Comparison of ENCODE assay signal across 1 cellular context in the genomic region with DNA sequence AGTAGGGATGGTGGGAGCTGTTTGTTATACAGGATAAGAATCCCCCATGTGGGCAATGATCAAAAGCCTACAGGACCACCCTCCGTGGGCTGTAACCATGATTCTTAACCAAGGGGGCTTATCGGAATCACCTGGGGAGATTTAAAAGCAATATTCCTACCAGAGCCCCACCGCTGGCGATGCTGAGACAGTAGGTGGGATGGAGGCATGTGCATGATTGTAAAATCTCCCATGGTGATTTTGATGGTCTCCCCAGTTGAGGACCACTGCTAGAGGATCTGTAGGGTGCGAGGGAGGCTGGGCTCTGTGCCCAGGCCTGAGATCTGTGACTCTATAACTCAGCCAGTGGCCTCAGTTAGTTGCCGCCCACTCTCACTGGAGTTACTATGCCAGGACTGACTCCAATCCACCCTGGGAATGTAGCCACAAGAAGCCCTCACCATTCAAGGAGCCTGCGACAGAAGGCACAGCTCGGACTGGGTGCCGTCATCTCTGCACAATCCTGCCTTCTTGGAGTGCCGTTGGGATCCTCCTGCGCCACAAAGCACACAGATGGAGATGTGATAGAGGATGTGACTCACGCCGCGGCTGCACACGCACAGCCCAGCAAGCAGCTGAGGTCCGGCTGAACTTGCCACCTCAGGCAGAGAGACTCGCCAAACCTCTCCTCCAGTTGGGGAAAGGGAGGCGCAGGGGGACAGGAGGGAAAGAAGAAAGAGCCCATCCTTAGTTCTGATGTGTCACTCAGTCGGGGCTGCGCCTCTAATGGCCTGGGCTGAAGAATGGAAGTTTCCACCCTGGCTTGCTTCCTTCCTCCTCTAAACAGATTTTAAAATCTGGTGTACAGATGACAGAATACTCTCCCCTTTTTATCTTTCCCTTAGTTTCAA.
A peak's percentile ranks its signal among the peaks of the same experiment; 100 is the strongest.
TF ChIP-seq lines count a peak whose summit lies in the region.

No MANE protein-coding gene starts in this region.

TF ChIP-seq in K562, 482 proteins besides CTCF, POLR2A, EP300 and RAD21 (continues in another document):
- TF ChIP-seq NBN (IDR thresholded peaks at IDR 0.05; ENCODE audit: low read depth) (no peak; the same call in 1 of the 2 replicates), FOXJ2 (tag; IDR thresholded peaks at IDR 0.05) (no peak), ATF7 (IDR thresholded peaks at IDR 0.05) (peak; percentile 67), SPI1 (IDR thresholded peaks at IDR 0.05; ENCODE audit: borderline replicate concordance, low read depth, low read length) (0 out of 2 replicates have a peak, but pooled peaks have one; percentile 1), LEF1 (IDR thresholded peaks at IDR 0.05) (peak; percentile 38; the same call in 1 of the 2 replicates), CREBBP (IDR thresholded peaks at IDR 0.05; ENCODE audit: low read depth, low read length) (no peak), ETS2 (tag; IDR thresholded peaks at IDR 0.05; ENCODE audit: borderline replicate concordance, poor library complexity, severe bottlenecking) (no peak), POLR3G (IDR thresholded peaks at IDR 0.05; ENCODE audit: extremely low read depth, insufficient read length, insufficient replicate concordance) (no peak), TEAD4 (IDR thresholded peaks at IDR 0.05; ENCODE audit: low read length) (peak; percentile 69), TEAD4 (CRISPR knock-in tag; IDR thresholded peaks at IDR 0.05; ENCODE audit: borderline replicate concordance) (no peak), SMARCE1 (IDR thresholded peaks at IDR 0.05) (peak; percentile 94), ZNF436 (CRISPR knock-in tag; IDR thresholded peaks at IDR 0.05) (no peak), GTF2F1 (IDR thresholded peaks at IDR 0.05; ENCODE audit: low read depth, low read length) (no peak), CCNT2 (IDR thresholded peaks at IDR 0.05; ENCODE audit: borderline replicate concordance, extremely low read depth, insufficient read length, low read depth, low read length) (peak; percentile 23), ZEB2 (IDR thresholded peaks at IDR 0.05) (peak; percentile 85), NR2F6 (CRISPR knock-in tag; IDR thresholded peaks at IDR 0.05) (no peak), EWSR1 (IDR thresholded peaks at IDR 0.05; ENCODE audit: borderline replicate concordance, low read depth, partially characterized antibody) (no peak), ZNF431 (CRISPR knock-in tag; IDR thresholded peaks at IDR 0.05) (no peak), FOXA3 (CRISPR knock-in tag; conservative IDR thresholded peaks at IDR 0.05 in 1 of 2, IDR thresholded peaks at IDR 0.05 in 1 of 2) (no peak), CREM (IDR thresholded peaks at IDR 0.05; ENCODE audit: low read depth) (peak; percentile 88), KLF6 (CRISPR knock-in tag; IDR thresholded peaks at IDR 0.05; ENCODE audit: borderline replicate concordance) (no peak), NFXL1 (CRISPR knock-in tag; IDR thresholded peaks at IDR 0.05) (no peak), POLR2AphosphoS2 (IDR thresholded peaks at IDR 0.05; ENCODE audit: low read length) (no peak), TOE1 (IDR thresholded peaks at IDR 0.05; ENCODE audit: borderline replicate concordance) (no peak), TOE1 (CRISPR knock-in tag; IDR thresholded peaks at IDR 0.05; ENCODE audit: borderline replicate concordance, low read depth) (no peak), ZBTB7A (IDR thresholded peaks at IDR 0.05; ENCODE audit: borderline replicate concordance, control insufficient read depth, low read depth, low read length) (no peak), ADNP (tag; IDR thresholded peaks at IDR 0.05) (no peak), MTA1 (IDR thresholded peaks at IDR 0.05; ENCODE audit: borderline replicate concordance) (peak; percentile 46; the same call in 1 of the 2 replicates), SP1 (CRISPR knock-in tag; IDR thresholded peaks at IDR 0.05) (no peak), FOXJ3 (CRISPR knock-in tag; IDR thresholded peaks at IDR 0.05) (no peak), PTRF (tag; IDR thresholded peaks at IDR 0.05) (no peak), MIER1 (IDR thresholded peaks at IDR 0.05; ENCODE audit: low read depth) (no peak), IRF2 (CRISPR knock-in tag; IDR thresholded peaks at IDR 0.05) (no peak), ETV5 (CRISPR knock-in tag; IDR thresholded peaks at IDR 0.05; ENCODE audit: low read depth) (peak; percentile 52; the same call in 1 of the 2 replicates), RAD51 (IDR thresholded peaks at IDR 0.05; ENCODE audit: borderline replicate concordance, low read depth) (no peak), POLR3A (IDR thresholded peaks at IDR 0.05; ENCODE audit: borderline replicate concordance, extremely low read depth, insufficient read depth, insufficient read length) (no peak)
- TF ChIP-seq, protein P1, sequence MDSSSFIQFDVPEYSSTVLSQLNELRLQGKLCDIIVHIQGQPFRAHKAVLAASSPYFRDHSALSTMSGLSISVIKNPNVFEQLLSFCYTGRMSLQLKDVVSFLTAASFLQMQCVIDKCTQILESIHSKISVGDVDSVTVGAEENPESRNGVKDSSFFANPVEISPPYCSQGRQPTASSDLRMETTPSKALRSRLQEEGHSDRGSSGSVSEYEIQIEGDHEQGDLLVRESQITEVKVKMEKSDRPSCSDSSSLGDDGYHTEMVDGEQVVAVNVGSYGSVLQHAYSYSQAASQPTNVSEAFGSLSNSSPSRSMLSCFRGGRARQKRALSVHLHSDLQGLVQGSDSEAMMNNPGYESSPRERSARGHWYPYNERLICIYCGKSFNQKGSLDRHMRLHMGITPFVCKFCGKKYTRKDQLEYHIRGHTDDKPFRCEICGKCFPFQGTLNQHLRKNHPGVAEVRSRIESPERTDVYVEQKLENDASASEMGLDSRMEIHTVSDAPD (CRISPR knock-in tag; IDR thresholded peaks at IDR 0.05) = no peak
- TF ChIP-seq, protein P2, sequence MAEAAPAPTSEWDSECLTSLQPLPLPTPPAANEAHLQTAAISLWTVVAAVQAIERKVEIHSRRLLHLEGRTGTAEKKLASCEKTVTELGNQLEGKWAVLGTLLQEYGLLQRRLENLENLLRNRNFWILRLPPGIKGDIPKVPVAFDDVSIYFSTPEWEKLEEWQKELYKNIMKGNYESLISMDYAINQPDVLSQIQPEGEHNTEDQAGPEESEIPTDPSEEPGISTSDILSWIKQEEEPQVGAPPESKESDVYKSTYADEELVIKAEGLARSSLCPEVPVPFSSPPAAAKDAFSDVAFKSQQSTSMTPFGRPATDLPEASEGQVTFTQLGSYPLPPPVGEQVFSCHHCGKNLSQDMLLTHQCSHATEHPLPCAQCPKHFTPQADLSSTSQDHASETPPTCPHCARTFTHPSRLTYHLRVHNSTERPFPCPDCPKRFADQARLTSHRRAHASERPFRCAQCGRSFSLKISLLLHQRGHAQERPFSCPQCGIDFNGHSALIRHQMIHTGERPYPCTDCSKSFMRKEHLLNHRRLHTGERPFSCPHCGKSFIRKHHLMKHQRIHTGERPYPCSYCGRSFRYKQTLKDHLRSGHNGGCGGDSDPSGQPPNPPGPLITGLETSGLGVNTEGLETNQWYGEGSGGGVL (CRISPR knock-in tag; IDR thresholded peaks at IDR 0.05) = no peak
- TF ChIP-seq, protein P3, sequence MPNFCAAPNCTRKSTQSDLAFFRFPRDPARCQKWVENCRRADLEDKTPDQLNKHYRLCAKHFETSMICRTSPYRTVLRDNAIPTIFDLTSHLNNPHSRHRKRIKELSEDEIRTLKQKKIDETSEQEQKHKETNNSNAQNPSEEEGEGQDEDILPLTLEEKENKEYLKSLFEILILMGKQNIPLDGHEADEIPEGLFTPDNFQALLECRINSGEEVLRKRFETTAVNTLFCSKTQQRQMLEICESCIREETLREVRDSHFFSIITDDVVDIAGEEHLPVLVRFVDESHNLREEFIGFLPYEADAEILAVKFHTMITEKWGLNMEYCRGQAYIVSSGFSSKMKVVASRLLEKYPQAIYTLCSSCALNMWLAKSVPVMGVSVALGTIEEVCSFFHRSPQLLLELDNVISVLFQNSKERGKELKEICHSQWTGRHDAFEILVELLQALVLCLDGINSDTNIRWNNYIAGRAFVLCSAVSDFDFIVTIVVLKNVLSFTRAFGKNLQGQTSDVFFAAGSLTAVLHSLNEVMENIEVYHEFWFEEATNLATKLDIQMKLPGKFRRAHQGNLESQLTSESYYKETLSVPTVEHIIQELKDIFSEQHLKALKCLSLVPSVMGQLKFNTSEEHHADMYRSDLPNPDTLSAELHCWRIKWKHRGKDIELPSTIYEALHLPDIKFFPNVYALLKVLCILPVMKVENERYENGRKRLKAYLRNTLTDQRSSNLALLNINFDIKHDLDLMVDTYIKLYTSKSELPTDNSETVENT (CRISPR knock-in tag; IDR thresholded peaks at IDR 0.05) = no peak
- TF ChIP-seq, protein P4, sequence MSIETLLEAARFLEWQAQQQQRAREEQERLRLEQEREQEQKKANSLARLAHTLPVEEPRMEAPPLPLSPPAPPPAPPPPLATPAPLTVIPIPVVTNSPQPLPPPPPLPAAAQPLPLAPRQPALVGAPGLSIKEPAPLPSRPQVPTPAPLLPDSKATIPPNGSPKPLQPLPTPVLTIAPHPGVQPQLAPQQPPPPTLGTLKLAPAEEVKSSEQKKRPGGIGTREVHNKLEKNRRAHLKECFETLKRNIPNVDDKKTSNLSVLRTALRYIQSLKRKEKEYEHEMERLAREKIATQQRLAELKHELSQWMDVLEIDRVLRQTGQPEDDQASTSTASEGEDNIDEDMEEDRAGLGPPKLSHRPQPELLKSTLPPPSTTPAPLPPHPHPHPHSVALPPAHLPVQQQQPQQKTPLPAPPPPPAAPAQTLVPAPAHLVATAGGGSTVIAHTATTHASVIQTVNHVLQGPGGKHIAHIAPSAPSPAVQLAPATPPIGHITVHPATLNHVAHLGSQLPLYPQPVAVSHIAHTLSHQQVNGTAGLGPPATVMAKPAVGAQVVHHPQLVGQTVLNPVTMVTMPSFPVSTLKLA (conservative IDR thresholded peaks at IDR 0.05) = peak in 1 of 2 experiments; percentile 45; a peak in 2 of 4 replicates
- TF ChIP-seq, protein P5, sequence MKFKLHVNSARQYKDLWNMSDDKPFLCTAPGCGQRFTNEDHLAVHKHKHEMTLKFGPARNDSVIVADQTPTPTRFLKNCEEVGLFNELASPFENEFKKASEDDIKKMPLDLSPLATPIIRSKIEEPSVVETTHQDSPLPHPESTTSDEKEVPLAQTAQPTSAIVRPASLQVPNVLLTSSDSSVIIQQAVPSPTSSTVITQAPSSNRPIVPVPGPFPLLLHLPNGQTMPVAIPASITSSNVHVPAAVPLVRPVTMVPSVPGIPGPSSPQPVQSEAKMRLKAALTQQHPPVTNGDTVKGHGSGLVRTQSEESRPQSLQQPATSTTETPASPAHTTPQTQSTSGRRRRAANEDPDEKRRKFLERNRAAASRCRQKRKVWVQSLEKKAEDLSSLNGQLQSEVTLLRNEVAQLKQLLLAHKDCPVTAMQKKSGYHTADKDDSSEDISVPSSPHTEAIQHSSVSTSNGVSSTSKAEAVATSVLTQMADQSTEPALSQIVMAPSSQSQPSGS (CRISPR knock-in tag; IDR thresholded peaks at IDR 0.05) = no peak
- TF ChIP-seq, protein P6, sequence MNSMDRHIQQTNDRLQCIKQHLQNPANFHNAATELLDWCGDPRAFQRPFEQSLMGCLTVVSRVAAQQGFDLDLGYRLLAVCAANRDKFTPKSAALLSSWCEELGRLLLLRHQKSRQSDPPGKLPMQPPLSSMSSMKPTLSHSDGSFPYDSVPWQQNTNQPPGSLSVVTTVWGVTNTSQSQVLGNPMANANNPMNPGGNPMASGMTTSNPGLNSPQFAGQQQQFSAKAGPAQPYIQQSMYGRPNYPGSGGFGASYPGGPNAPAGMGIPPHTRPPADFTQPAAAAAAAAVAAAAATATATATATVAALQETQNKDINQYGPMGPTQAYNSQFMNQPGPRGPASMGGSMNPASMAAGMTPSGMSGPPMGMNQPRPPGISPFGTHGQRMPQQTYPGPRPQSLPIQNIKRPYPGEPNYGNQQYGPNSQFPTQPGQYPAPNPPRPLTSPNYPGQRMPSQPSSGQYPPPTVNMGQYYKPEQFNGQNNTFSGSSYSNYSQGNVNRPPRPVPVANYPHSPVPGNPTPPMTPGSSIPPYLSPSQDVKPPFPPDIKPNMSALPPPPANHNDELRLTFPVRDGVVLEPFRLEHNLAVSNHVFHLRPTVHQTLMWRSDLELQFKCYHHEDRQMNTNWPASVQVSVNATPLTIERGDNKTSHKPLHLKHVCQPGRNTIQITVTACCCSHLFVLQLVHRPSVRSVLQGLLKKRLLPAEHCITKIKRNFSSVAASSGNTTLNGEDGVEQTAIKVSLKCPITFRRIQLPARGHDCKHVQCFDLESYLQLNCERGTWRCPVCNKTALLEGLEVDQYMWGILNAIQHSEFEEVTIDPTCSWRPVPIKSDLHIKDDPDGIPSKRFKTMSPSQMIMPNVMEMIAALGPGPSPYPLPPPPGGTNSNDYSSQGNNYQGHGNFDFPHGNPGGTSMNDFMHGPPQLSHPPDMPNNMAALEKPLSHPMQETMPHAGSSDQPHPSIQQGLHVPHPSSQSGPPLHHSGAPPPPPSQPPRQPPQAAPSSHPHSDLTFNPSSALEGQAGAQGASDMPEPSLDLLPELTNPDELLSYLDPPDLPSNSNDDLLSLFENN (IDR thresholded peaks at IDR 0.05; ENCODE audit: low read depth in 2 of 2, low read length in 2 of 2) = no peak
- TF ChIP-seq, protein P7, sequence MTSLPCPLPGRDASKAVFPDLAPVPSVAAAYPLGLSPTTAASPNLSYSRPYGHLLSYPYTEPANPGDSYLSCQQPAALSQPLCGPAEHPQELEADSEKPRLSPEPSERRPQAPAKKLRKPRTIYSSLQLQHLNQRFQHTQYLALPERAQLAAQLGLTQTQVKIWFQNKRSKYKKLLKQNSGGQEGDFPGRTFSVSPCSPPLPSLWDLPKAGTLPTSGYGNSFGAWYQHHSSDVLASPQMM (CRISPR knock-in tag; IDR thresholded peaks at IDR 0.05) = no peak
- TF ChIP-seq, protein P8, sequence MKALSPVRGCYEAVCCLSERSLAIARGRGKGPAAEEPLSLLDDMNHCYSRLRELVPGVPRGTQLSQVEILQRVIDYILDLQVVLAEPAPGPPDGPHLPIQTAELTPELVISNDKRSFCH (CRISPR knock-in tag; IDR thresholded peaks at IDR 0.05) = no peak
- TF ChIP-seq, protein P8 (tag; IDR thresholded peaks at IDR 0.05) = no peak
- TF ChIP-seq, protein P9, sequence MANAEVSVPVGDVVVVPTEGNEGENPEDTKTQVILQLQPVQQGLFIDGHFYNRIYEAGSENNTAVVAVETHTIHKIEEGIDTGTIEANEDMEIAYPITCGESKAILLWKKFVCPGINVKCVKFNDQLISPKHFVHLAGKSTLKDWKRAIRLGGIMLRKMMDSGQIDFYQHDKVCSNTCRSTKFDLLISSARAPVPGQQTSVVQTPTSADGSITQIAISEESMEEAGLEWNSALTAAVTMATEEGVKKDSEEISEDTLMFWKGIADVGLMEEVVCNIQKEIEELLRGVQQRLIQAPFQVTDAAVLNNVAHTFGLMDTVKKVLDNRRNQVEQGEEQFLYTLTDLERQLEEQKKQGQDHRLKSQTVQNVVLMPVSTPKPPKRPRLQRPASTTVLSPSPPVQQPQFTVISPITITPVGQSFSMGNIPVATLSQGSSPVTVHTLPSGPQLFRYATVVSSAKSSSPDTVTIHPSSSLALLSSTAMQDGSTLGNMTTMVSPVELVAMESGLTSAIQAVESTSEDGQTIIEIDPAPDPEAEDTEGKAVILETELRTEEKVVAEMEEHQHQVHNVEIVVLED (CRISPR knock-in tag; IDR thresholded peaks at IDR 0.05) = no peak
- TF ChIP-seq, protein P10, sequence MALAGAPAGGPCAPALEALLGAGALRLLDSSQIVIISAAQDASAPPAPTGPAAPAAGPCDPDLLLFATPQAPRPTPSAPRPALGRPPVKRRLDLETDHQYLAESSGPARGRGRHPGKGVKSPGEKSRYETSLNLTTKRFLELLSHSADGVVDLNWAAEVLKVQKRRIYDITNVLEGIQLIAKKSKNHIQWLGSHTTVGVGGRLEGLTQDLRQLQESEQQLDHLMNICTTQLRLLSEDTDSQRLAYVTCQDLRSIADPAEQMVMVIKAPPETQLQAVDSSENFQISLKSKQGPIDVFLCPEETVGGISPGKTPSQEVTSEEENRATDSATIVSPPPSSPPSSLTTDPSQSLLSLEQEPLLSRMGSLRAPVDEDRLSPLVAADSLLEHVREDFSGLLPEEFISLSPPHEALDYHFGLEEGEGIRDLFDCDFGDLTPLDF (CRISPR knock-in tag; IDR thresholded peaks at IDR 0.05) = no peak
